8 cellular contexts compared by ENCODE assay signal in the genomic region with DNA sequence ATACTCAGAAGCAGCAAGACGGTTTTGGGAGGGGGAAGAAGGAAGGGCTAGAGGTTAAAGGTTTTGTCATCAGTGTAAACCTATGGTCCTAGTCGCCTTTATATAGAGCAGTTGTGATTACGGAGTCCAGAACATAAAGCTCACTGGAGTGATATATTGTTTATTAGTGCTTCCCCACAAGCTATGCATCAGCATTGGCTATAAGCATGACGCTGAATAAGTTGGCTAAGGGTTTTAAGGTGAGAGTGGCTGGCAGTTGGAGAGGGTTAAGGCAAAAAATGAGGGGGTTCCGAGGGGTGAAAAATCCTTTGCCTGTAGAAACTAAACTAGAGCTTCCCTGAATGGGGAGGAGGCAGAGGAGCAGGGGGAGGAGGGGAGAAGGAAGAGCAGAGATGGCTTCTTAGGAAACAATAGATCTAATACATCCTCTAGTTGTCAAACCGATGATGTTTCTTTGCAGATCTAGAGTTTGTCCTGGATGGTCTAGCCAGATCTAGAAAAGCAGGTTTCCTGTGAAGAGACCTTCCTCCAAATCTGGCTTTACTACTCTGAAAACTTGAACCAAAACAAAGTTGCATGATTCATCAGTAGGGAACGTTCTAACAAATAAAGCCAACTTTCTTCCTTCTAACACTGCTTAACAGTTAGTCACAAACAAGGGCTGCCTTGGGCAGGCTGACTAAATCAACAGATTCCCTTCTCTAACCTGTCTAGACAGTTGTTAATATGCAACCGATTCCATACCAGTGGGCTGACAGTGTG. TPM values are rescaled to one million over a fixed set of nuclear protein-coding genes. Genes with fewer than 3 reads are reported as not detected.
DNase-seq lines count a peak whose midpoint lies in the region; ATAC-seq, FAIRE-seq and TF ChIP-seq lines count a peak whose summit lies in the region.

No MANE protein-coding gene starts in this region.

- TF ChIP-seq EP300 in H1 (IDR thresholded peaks at IDR 0.05; ENCODE audit: borderline replicate concordance in 1 of 2, low read depth in 2 of 2, low read length in 2 of 2) (no peak), upper lobe of left lung (IDR thresholded peaks at IDR 0.05) (peak in 2 of 4 donors; percentile 38 to 44)

- H2AFZ ChIP-seq in H1 (ENCODE audit: low read length): no peak overlapping the region

- H3K79me2 ChIP-seq in H1 (ENCODE audit: control insufficient read depth in 1 of 2, insufficient read depth in 2 of 2, low read length in 2 of 2): peaks cover 19 to 67% of the 10 kb centered on the region in 2 experiments; a peak in 3 of 4 replicates

- H3K27ac Mint-ChIP-seq in activated CD4-positive, alpha-beta T cell treated with anti-CD3 and anti-CD28 coated beads for 36 hours: peak overlapping the region; percentile 78

- H2BK5ac ChIP-seq in H1 (ENCODE audit: low read depth, low read length): no peak overlapping the region

- H3K36me3 ChIP-seq in H1 (ENCODE audit: control insufficient read depth in 2 of 4, insufficient read depth in 4 of 4, low read length in 3 of 4): no peaks in the 10 kb centered on the region
- H3K36me3 ChIP-seq in upper lobe of left lung: no peaks in the 10 kb centered on the region

- no peak overlapping the region for H2AK5ac ChIP-seq in H1 (ENCODE audit: low read depth, low read length)

- H3K9me3 ChIP-seq in H1 (ENCODE audit: insufficient read depth in 2 of 2, low read depth in 1 of 2, low read length in 1 of 2) (no peaks in the 10 kb centered on the region), upper lobe of left lung (no peaks in the 10 kb centered on the region)

- H3K23me2 ChIP-seq in H1 (ENCODE audit: low read depth, low read length): peaks cover 25% of the 10 kb centered on the region

- H3K4me1 ChIP-seq in H1 (replicated peaks in 1 of 4; ENCODE audit: control insufficient read depth in 3 of 4, insufficient read depth in 4 of 4, low read length in 3 of 4): peaks cover 2 to 35% (median 26%) of the 10 kb centered on the region in 4 experiments; a peak in 6 of 7 replicates
- peaks cover 45 to 58% (median 54%) of the 10 kb centered on the region in 4 donors for H3K4me1 ChIP-seq in upper lobe of left lung

- intact Hi-C loops in activated CD4-positive, alpha-beta T cell treated with anti-CD3 and anti-CD28 coated beads for 36 hours (cut with DNase I, micrococcal nuclease): loop anchor here (1.0 to 10.0 kb wide), 5 partner anchors 40 to 368 kb away; no protein-coding TSS in a partner anchor

- CTCF ChIA-PET in activated CD4-positive, alpha-beta T cell treated with anti-CD3 and anti-CD28 coated beads for 36 hours (lab: Charles Lee): interaction anchor here (0.5 to 1.2 kb wide), 4 partner anchors 12 to 333 kb away, joined by 3 to 5 read pairs (median 3); no protein-coding TSS in a partner anchor
- CTCF ChIA-PET in H1 (lab: Charles Lee; ENCODE audit: partially characterized antibody): interaction anchor here (0.9 to 1.0 kb wide), 2 partner anchors 10 to 171 kb away, joined by 3 read pairs; no protein-coding TSS in a partner anchor

- TF ChIP-seq POLR2A in H1 (IDR thresholded peaks at IDR 0.05; ENCODE audit: control extremely low read depth in 1 of 2, low read depth in 2 of 2, low read length in 2 of 2) (peak in 1 of 2 experiments; percentile 13; a peak in 1 of 3 replicates), upper lobe of left lung (IDR thresholded peaks at IDR 0.05) (peak in 3 of 4 donors; percentile 2 to 52 (median 15))

- H4K8ac ChIP-seq in H1 (ENCODE audit: extremely low read depth, insufficient read depth, low read length): no peak overlapping the region

- peak; percentile 27 for ATAC-seq in activated CD4-positive, alpha-beta T cell treated with anti-CD3 and anti-CD28 coated beads for 36 hours
- ATAC-seq in SK-N-SH treated with all-trans-retinoic acid at 6 μM for 48 hours (peak; percentile 42), upper lobe of left lung (ENCODE audit: low FRiP score in 2 of 2) (peak; percentile 39 to 56), HG03159 (IDR thresholded peaks at IDR 0.05; ENCODE audit: unreplicated experiment) (no peak)

- no peak overlapping the region for H3K9ac ChIP-seq in H1 (replicated peaks in 1 of 4; ENCODE audit: extremely low read depth in 1 of 4, low read depth in 3 of 4, low read length in 3 of 4)

- peaks cover 56% of the 10 kb centered on the region for H3K4me1 Mint-ChIP-seq in activated CD4-positive, alpha-beta T cell treated with anti-CD3 and anti-CD28 coated beads for 36 hours

- H3K4me2 ChIP-seq in H1 (ENCODE audit: insufficient read depth in 1 of 2, low read depth in 2 of 2, low read length in 2 of 2): peak overlapping the region; percentile 94 to 100

- peaks cover 4% of the 10 kb centered on the region; the same call in 1 of the 2 replicates for H3K79me1 ChIP-seq in H1 (ENCODE audit: low read depth, low read length)

- no peaks in the 10 kb centered on the region for H3K9me3 Mint-ChIP-seq in activated CD4-positive, alpha-beta T cell treated with anti-CD3 and anti-CD28 coated beads for 36 hours (ENCODE audit: low read depth)

- no peak overlapping the region for H3K56ac ChIP-seq in H1 (replicated peaks; ENCODE audit: insufficient read length, low read depth, low read length)

- peak overlapping the region; percentile 6; the same call in 1 of the 2 replicates for H2BK20ac ChIP-seq in H1 (ENCODE audit: low read length)

- no peak overlapping the region for H4K5ac ChIP-seq in H1 (ENCODE audit: insufficient read length, low read depth, low read length)

- FAIRE-seq in H1 (lab: Jason Lieb, UNC): no peak

- peak overlapping the region; percentile 1; the same call in 1 of the 2 replicates for H2BK12ac ChIP-seq in H1 (ENCODE audit: low read depth, low read length)

- POLR2A ChIA-PET in activated CD4-positive, alpha-beta T cell treated with anti-CD3 and anti-CD28 coated beads for 36 hours (lab: Charles Lee): interaction anchor here (0.6 to 3.1 kb wide), 2 partner anchors 40 to 77 kb away, joined by 3 to 14 read pairs; no protein-coding TSS in a partner anchor
- POLR2A ChIA-PET in H1 (lab: Charles Lee; ENCODE audit: partially characterized antibody): interaction anchor here (1.1 to 5.5 kb wide), 7 partner anchors 10 to 83 kb away, joined by 3 to 103 read pairs (median 6); no protein-coding TSS in a partner anchor

- H3K23ac ChIP-seq in H1 (ENCODE audit: insufficient read length): no peak overlapping the region

- peak overlapping the region; percentile 7; the same call in 1 of the 2 replicates for H3K18ac ChIP-seq in H1 (ENCODE audit: extremely low read depth, low read length)

- no peaks in the 10 kb centered on the region; a peak in 2 of 7 replicates for H3K27me3 ChIP-seq in H1 (replicated peaks in 1 of 4; ENCODE audit: control insufficient read depth in 3 of 4, extremely low read depth in 1 of 4, insufficient read depth in 3 of 4, low read length in 3 of 4)
- H3K27me3 ChIP-seq in upper lobe of left lung: no peaks in the 10 kb centered on the region

- no peak overlapping the region for H3K4ac ChIP-seq in H1 (replicated peaks; ENCODE audit: insufficient read length, low read depth, low read length)

- H4K91ac ChIP-seq in H1 (replicated peaks; ENCODE audit: insufficient read length, low read length): no peak overlapping the region

- H3K14ac ChIP-seq in H1 (ENCODE audit: insufficient read length): no peak overlapping the region

- H2BK120ac ChIP-seq in H1 (replicated peaks; ENCODE audit: low read depth, low read length): no peak overlapping the region

- no peak for TF ChIP-seq RAD21 in H1 (IDR thresholded peaks at IDR 0.05 in 1 of 2, conservative IDR thresholded peaks at IDR 0.05 in 1 of 2; ENCODE audit: low read depth in 2 of 2, low read length in 2 of 2)

- no peaks in the 10 kb centered on the region for H3K27me3 Mint-ChIP-seq in activated CD4-positive, alpha-beta T cell treated with anti-CD3 and anti-CD28 coated beads for 36 hours

- H3K36me3 Mint-ChIP-seq in activated CD4-positive, alpha-beta T cell treated with anti-CD3 and anti-CD28 coated beads for 36 hours (ENCODE audit: low read depth): peaks cover 6% of the 10 kb centered on the region

- no peak overlapping the region for H3K27ac ChIP-seq in H1 (ENCODE audit: low read depth, low read length)
- peak overlapping the region; percentile 100 for H3K27ac ChIP-seq in upper lobe of left lung

- TF ChIP-seq CTCF in H1 (IDR thresholded peaks at IDR 0.05; ENCODE audit: control extremely low read depth in 1 of 3, insufficient read depth in 1 of 3, low read depth in 1 of 3, low read length in 3 of 3): no peak
- TF ChIP-seq CTCF in upper lobe of left lung (IDR thresholded peaks at IDR 0.05): no peak

- H2BK15ac ChIP-seq in H1 (ENCODE audit: low read length): no peak overlapping the region

- H3K4me3 Mint-ChIP-seq in activated CD4-positive, alpha-beta T cell treated with anti-CD3 and anti-CD28 coated beads for 36 hours: peak overlapping the region; percentile 90

- peak; percentile 58 for DNase-seq in activated CD4-positive, alpha-beta T cell treated with anti-CD3 and anti-CD28 coated beads for 36 hours
- DNase-seq in activated CD4-positive, alpha-beta T cell treated with anti-CD3 and anti-CD28 coated beads for 1 hour: no peak
- DNase-seq in H1 (ENCODE audit: low read depth in 1 of 2, low spot score in 2 of 2): no peak
- peak; percentile 70 for DNase-seq in midbrain (lab: John Stamatoyannopoulos, UW)
- DNase-seq in upper lobe of left lung: peak in 1 of 2 donors; percentile 51
- no peak for DNase-seq in activated CD4-positive, CD25-positive, alpha-beta regulatory T cell (lab: John Stamatoyannopoulos, UW)

- H4K20me1 ChIP-seq in H1 (replicated peaks in 1 of 2; ENCODE audit: control insufficient read depth in 1 of 2, insufficient read depth in 2 of 2, low read length in 2 of 2): no peaks in the 10 kb centered on the region

- WGBS in H1 (ENCODE audit: extremely low coverage in 1 of 2, insufficient coverage in 1 of 2, insufficient read length in 1 of 2, insufficient replicate concordance in 2 of 2, low coverage in 1 of 2, low lambda C conversion rate in 2 of 2, missing lambda C conversion rate in 1 of 2), 2 experiments: 54% methylated on average over 8 of the region's 8 CpGs; no CpG with 5 or more reads in 1 of the 2 experiments
- 24 to 26% methylated on average over 8 of the region's 8 CpGs for WGBS in upper lobe of left lung, 2 donors

- H3K4me3 ChIP-seq in H1 (ENCODE audit: extremely low read depth in 1 of 4, insufficient read depth in 2 of 4, low read depth in 3 of 4, low read length in 4 of 4) (peak overlapping the region; percentile 84 to 97 (median 86); a peak in 7 of 8 replicates), upper lobe of left lung (peak overlapping the region; percentile 59 to 66 (median 62))

RNA-seq across cellular contexts. Expression of a gene that starts 2.5 kb away (rescaled TPM):
- total RNA-seq in activated CD4-positive, alpha-beta T cell treated with anti-CD3 and anti-CD28 coated beads for 36 hours: 10 to 100 TPM; 21.9 to 32.7 TPM
- 21.3 and 23.3 TPM in 2 replicates for total RNA-seq in H1 (2021; fragmentation: NEBNext Ultra II Directional; extraction: Animal tissue kit (Norgen Biotek cat#: 25700))
- polyA plus RNA-seq in H1 (2011; rRNA removed): 9.6 and 19.3 TPM in 2 replicates
- polyA plus RNA-seq in H1 (2011; cell fraction: cytosol; rRNA removed): 11.3 TPM
- 28.7 TPM for polyA plus RNA-seq in H1 (2011; cell fraction: nucleus; rRNA removed)
- 7.7 to 13.3 TPM (median 12.2 TPM) in 4 replicates for polyA plus RNA-seq in H1 (2012, experiment 1 of 2)
- 1.4 TPM for polyA plus RNA-seq in H1 (2012, experiment 2 of 2)
- polyA plus RNA-seq in H1 (2013, experiment 1 of 2): 16.1 TPM
- 16.9 TPM for polyA plus RNA-seq in H1 (2013, experiment 2 of 2)
- polyA minus RNA-seq in H1 (2011; rRNA and poly(A)+ RNA removed): 21.9 and 35.0 TPM in 2 replicates
- polyA minus RNA-seq in H1 (2011; cell fraction: cytosol; rRNA and poly(A)+ RNA removed): 13.7 TPM
- polyA minus RNA-seq in H1 (2011; cell fraction: nucleus; rRNA and poly(A)+ RNA removed): 37.5 TPM
- total RNA-seq in upper lobe of left lung: 10 to 100 TPM; 15.4 to 50.5 (median 22.4) TPM

Comparison
In these comparisons a context has a peak if more than half of its experiments do, and no peak if none do; other contexts are left out.
1. DNase-seq: peak in activated CD4-positive, alpha-beta T cell treated with anti-CD3 and anti-CD28 coated beads for 36 hours (single experiment) and midbrain (single experiment); none in activated CD4-positive, alpha-beta T cell treated with anti-CD3 and anti-CD28 coated beads for 1 hour (single experiment), H1 (0 of 2) and activated CD4-positive, CD25-positive, alpha-beta regulatory T cell (0 of 4).